Comparison of ENCODE assay signal across 1 cellular context in the genomic region with DNA sequence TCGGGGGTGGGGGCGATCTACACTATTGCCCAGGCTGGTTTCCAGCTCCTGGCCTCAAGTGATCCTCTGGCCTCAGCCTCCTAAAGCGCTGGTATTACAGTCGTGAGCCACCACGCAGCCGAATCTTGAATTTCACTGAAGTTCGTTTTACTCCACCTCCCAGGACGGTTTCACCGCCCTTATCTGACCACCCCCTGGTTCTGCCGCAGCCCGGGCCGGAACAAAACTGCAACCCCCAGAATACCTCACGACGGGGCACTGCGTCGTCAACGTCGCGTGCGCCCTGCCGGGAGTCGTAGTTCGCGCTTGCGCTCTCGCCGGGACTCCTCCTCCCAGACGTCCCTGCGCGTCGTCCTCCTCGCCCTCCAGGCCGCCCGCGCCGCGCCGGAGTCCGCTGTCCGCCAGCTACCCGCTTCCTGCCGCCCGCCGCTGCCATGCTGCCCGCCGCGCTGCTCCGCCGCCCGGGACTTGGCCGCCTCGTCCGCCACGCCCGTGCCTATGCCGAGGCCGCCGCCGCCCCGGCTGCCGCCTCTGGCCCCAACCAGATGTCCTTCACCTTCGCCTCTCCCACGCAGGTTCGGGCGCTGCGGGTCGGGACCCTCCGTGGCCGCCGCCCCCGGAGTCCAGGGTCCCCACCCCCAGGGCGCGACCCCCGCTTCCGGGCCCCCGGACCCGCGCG.
A peak's percentile ranks its signal among the peaks of the same experiment; 100 is the strongest.
TF ChIP-seq lines count a peak whose summit lies in the region.

A gene (plus strand): TSS at position 335 of the 679 bp plus-strand sequence. CDS start 100 bp downstream, at position 435.

TF ChIP-seq in HepG2, 621 proteins besides CTCF, POLR2A, EP300 and RAD21 (continued from another document and continues in another):
- TF ChIP-seq, protein P1, sequence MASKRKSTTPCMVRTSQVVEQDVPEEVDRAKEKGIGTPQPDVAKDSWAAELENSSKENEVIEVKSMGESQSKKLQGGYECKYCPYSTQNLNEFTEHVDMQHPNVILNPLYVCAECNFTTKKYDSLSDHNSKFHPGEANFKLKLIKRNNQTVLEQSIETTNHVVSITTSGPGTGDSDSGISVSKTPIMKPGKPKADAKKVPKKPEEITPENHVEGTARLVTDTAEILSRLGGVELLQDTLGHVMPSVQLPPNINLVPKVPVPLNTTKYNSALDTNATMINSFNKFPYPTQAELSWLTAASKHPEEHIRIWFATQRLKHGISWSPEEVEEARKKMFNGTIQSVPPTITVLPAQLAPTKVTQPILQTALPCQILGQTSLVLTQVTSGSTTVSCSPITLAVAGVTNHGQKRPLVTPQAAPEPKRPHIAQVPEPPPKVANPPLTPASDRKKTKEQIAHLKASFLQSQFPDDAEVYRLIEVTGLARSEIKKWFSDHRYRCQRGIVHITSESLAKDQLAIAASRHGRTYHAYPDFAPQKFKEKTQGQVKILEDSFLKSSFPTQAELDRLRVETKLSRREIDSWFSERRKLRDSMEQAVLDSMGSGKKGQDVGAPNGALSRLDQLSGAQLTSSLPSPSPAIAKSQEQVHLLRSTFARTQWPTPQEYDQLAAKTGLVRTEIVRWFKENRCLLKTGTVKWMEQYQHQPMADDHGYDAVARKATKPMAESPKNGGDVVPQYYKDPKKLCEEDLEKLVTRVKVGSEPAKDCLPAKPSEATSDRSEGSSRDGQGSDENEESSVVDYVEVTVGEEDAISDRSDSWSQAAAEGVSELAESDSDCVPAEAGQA (IDR thresholded peaks at IDR 0.05; ENCODE audit: low read depth): peak; percentile 85
- TF ChIP-seq, protein P1 (CRISPR knock-in tag; IDR thresholded peaks at IDR 0.05; ENCODE audit: borderline replicate concordance): no peak
- TF ChIP-seq, protein P2, sequence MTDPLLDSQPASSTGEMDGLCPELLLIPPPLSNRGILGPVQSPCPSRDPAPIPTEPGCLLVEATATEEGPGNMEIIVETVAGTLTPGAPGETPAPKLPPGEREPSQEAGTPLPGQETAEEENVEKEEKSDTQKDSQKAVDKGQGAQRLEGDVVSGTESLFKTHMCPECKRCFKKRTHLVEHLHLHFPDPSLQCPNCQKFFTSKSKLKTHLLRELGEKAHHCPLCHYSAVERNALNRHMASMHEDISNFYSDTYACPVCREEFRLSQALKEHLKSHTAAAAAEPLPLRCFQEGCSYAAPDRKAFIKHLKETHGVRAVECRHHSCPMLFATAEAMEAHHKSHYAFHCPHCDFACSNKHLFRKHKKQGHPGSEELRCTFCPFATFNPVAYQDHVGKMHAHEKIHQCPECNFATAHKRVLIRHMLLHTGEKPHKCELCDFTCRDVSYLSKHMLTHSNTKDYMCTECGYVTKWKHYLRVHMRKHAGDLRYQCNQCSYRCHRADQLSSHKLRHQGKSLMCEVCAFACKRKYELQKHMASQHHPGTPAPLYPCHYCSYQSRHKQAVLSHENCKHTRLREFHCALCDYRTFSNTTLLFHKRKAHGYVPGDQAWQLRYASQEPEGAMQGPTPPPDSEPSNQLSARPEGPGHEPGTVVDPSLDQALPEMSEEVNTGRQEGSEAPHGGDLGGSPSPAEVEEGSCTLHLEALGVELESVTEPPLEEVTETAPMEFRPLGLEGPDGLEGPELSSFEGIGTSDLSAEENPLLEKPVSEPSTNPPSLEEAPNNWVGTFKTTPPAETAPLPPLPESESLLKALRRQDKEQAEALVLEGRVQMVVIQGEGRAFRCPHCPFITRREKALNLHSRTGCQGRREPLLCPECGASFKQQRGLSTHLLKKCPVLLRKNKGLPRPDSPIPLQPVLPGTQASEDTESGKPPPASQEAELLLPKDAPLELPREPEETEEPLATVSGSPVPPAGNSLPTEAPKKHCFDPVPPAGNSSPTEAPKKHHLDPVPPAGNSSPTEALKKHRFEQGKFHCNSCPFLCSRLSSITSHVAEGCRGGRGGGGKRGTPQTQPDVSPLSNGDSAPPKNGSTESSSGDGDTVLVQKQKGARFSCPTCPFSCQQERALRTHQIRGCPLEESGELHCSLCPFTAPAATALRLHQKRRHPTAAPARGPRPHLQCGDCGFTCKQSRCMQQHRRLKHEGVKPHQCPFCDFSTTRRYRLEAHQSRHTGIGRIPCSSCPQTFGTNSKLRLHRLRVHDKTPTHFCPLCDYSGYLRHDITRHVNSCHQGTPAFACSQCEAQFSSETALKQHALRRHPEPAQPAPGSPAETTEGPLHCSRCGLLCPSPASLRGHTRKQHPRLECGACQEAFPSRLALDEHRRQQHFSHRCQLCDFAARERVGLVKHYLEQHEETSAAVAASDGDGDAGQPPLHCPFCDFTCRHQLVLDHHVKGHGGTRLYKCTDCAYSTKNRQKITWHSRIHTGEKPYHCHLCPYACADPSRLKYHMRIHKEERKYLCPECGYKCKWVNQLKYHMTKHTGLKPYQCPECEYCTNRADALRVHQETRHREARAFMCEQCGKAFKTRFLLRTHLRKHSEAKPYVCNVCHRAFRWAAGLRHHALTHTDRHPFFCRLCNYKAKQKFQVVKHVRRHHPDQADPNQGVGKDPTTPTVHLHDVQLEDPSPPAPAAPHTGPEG (CRISPR knock-in tag; IDR thresholded peaks at IDR 0.05): 0 out of 2 replicates have a peak, but pooled peaks have one; percentile 55
- TF ChIP-seq SUZ12 (IDR thresholded peaks at IDR 0.05; ENCODE audit: low read depth, low read length) (peak; percentile 85), ZNF17 (CRISPR knock-in tag; IDR thresholded peaks at IDR 0.05) (no peak), SOX13 (IDR thresholded peaks at IDR 0.05) (no peak), SOX13 (CRISPR knock-in tag; conservative IDR thresholded peaks at IDR 0.05 in 1 of 2, IDR thresholded peaks at IDR 0.05 in 1 of 2) (peak in 1 of 2 experiments; percentile 26; a peak in 1 of 4 replicates), ZNF3 (CRISPR knock-in tag; IDR thresholded peaks at IDR 0.05) (no peak), YEATS4 (CRISPR knock-in tag; IDR thresholded peaks at IDR 0.05; ENCODE audit: borderline replicate concordance) (peak; percentile 65; the same call in 1 of the 2 replicates), NFYB (CRISPR knock-in tag; IDR thresholded peaks at IDR 0.05) (0 out of 2 replicates have a peak, but pooled peaks have one; percentile 29), PAF1 (CRISPR knock-in tag; IDR thresholded peaks at IDR 0.05) (no peak), KAT2B (IDR thresholded peaks at IDR 0.05; ENCODE audit: borderline replicate concordance, low read depth, low read length) (no peak), ZNF564 (CRISPR knock-in tag; IDR thresholded peaks at IDR 0.05) (0 out of 2 replicates have a peak, but pooled peaks have one; percentile 59), KLF6 (CRISPR knock-in tag; IDR thresholded peaks at IDR 0.05) (peak; percentile 61; the same call in 1 of the 2 replicates), ATF7-NPFF (CRISPR knock-in tag; IDR thresholded peaks at IDR 0.05; ENCODE audit: low read depth) (peak; percentile 49; the same call in 1 of the 2 replicates), ETV6 (CRISPR knock-in tag; conservative IDR thresholded peaks at IDR 0.05) (0 out of 2 replicates have a peak, but pooled peaks have one; percentile 15), ZNF326 (CRISPR knock-in tag; IDR thresholded peaks at IDR 0.05; ENCODE audit: borderline replicate concordance) (no peak)
- TF ChIP-seq, protein P3, sequence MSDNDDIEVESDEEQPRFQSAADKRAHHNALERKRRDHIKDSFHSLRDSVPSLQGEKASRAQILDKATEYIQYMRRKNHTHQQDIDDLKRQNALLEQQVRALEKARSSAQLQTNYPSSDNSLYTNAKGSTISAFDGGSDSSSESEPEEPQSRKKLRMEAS (IDR thresholded peaks at IDR 0.05): peak; percentile 74
- TF ChIP-seq, protein P4, sequence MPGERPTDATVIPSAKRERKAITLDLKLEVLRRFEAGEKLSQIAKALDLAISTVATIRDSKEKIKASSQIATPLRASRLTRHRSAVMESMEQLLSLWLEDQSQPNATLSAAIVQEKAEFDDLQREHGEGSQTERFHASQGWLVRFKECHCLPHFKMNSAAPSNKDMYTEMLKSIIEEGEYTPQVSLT (CRISPR knock-in tag; IDR thresholded peaks at IDR 0.05; ENCODE audit: borderline replicate concordance, low read depth): no peak
- TF ChIP-seq, protein P5, sequence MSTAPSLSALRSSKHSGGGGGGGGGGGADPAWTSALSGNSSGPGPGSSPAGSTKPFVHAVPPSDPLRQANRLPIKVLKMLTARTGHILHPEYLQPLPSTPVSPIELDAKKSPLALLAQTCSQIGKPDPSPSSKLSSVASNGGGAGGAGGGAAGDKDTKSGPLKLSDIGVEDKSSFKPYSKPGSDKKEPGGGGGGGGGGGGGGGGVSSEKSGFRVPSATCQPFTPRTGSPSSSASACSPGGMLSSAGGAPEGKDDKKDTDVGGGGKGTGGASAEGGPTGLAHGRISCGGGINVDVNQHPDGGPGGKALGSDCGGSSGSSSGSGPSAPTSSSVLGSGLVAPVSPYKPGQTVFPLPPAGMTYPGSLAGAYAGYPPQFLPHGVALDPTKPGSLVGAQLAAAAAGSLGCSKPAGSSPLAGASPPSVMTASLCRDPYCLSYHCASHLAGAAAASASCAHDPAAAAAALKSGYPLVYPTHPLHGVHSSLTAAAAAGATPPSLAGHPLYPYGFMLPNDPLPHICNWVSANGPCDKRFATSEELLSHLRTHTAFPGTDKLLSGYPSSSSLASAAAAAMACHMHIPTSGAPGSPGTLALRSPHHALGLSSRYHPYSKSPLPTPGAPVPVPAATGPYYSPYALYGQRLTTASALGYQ (CRISPR knock-in tag; IDR thresholded peaks at IDR 0.05): peak; percentile 22; the same call in 1 of the 2 replicates
- TF ChIP-seq, protein P6, sequence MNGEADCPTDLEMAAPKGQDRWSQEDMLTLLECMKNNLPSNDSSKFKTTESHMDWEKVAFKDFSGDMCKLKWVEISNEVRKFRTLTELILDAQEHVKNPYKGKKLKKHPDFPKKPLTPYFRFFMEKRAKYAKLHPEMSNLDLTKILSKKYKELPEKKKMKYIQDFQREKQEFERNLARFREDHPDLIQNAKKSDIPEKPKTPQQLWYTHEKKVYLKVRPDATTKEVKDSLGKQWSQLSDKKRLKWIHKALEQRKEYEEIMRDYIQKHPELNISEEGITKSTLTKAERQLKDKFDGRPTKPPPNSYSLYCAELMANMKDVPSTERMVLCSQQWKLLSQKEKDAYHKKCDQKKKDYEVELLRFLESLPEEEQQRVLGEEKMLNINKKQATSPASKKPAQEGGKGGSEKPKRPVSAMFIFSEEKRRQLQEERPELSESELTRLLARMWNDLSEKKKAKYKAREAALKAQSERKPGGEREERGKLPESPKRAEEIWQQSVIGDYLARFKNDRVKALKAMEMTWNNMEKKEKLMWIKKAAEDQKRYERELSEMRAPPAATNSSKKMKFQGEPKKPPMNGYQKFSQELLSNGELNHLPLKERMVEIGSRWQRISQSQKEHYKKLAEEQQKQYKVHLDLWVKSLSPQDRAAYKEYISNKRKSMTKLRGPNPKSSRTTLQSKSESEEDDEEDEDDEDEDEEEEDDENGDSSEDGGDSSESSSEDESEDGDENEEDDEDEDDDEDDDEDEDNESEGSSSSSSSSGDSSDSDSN (CRISPR knock-in tag; IDR thresholded peaks at IDR 0.05): peak; percentile 49; the same call in 1 of the 2 replicates
- TF ChIP-seq, protein P7, sequence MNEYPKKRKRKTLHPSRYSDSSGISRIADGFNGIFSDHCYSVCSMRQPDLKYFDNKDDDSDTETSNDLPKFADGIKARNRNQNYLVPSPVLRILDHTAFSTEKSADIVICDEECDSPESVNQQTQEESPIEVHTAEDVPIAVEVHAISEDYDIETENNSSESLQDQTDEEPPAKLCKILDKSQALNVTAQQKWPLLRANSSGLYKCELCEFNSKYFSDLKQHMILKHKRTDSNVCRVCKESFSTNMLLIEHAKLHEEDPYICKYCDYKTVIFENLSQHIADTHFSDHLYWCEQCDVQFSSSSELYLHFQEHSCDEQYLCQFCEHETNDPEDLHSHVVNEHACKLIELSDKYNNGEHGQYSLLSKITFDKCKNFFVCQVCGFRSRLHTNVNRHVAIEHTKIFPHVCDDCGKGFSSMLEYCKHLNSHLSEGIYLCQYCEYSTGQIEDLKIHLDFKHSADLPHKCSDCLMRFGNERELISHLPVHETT (CRISPR knock-in tag; conservative IDR thresholded peaks at IDR 0.05): peak; percentile 85
- TF ChIP-seq, protein P8, sequence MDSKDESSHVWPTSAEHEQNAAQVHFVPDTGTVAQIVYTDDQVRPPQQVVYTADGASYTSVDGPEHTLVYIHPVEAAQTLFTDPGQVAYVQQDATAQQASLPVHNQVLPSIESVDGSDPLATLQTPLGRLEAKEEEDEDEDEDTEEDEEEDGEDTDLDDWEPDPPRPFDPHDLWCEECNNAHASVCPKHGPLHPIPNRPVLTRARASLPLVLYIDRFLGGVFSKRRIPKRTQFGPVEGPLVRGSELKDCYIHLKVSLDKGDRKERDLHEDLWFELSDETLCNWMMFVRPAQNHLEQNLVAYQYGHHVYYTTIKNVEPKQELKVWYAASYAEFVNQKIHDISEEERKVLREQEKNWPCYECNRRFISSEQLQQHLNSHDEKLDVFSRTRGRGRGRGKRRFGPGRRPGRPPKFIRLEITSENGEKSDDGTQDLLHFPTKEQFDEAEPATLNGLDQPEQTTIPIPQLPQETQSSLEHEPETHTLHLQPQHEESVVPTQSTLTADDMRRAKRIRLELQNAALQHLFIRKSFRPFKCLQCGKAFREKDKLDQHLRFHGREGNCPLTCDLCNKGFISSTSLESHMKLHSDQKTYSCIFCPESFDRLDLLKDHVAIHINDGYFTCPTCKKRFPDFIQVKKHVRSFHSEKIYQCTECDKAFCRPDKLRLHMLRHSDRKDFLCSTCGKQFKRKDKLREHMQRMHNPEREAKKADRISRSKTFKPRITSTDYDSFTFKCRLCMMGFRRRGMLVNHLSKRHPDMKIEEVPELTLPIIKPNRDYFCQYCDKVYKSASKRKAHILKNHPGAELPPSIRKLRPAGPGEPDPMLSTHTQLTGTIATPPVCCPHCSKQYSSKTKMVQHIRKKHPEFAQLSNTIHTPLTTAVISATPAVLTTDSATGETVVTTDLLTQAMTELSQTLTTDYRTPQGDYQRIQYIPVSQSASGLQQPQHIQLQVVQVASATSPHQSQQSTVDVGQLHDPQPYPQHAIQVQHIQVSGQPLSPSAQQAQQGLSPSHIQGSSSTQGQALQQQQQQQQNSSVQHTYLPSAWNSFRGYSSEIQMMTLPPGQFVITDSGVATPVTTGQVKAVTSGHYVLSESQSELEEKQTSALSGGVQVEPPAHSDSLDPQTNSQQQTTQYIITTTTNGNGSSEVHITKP (CRISPR knock-in tag; IDR thresholded peaks at IDR 0.05; ENCODE audit: low read depth): no peak; the same call in 1 of the 2 replicates
